In genomic region chr3:110755345-110755744, GRCh38 we compare ENCODE assay signal across 2 cellular contexts.
TF ChIP-seq lines count a peak whose summit lies in the region.

No MANE protein-coding gene starts in this region.

TF ChIP-seq in GM23338, 12 proteins besides CTCF, POLR2A, EP300 and RAD21:
- TF ChIP-seq ZNF462 (CRISPR knock-in tag; IDR thresholded peaks at IDR 0.05) (no peak), NANOG (IDR thresholded peaks at IDR 0.05; ENCODE audit: borderline replicate concordance) (no peak), ETS1 (IDR thresholded peaks at IDR 0.05) (no peak), ZNF331 (CRISPR knock-in tag; IDR thresholded peaks at IDR 0.05; ENCODE audit: low read depth) (no peak), ZNF114 (CRISPR knock-in tag; IDR thresholded peaks at IDR 0.05) (no peak), CREB1 (CRISPR knock-in tag; IDR thresholded peaks at IDR 0.05; ENCODE audit: low read depth) (no peak), EZH2 (IDR thresholded peaks at IDR 0.05; ENCODE audit: low read depth, unreplicated experiment) (no peak)

TF ChIP-seq in H1, 55 proteins besides CTCF, POLR2A, EP300 and RAD21:
- TF ChIP-seq CHD2 (IDR thresholded peaks at IDR 0.05; ENCODE audit: low read length): no peak
- no peak for TF ChIP-seq RFX5 (IDR thresholded peaks at IDR 0.05; ENCODE audit: borderline replicate concordance, low read depth, low read length)
- TF ChIP-seq CTBP2 (IDR thresholded peaks at IDR 0.05; ENCODE audit: borderline replicate concordance, insufficient read depth, insufficient read length, low read length): no peak
- TF ChIP-seq SIRT6 (IDR thresholded peaks at IDR 0.05; ENCODE audit: low read length): no peak
- TF ChIP-seq USF2 (IDR thresholded peaks at IDR 0.05; ENCODE audit: low read length): no peak
- no peak for TF ChIP-seq MAFK (IDR thresholded peaks at IDR 0.05; ENCODE audit: low read depth, low read length)
- no peak for TF ChIP-seq SP1 (IDR thresholded peaks at IDR 0.05; ENCODE audit: low read depth, low read length)
- no peak for TF ChIP-seq ASH2L (IDR thresholded peaks at IDR 0.05; ENCODE audit: low read length)
- no peak for TF ChIP-seq EZH2 (IDR thresholded peaks at IDR 0.05; ENCODE audit: low read depth, low read length, severe bottlenecking)
- TF ChIP-seq KDM1A (IDR thresholded peaks at IDR 0.05; ENCODE audit: borderline replicate concordance, low read length): no peak
- TF ChIP-seq HDAC2 (IDR thresholded peaks at IDR 0.05; ENCODE audit: borderline replicate concordance in 1 of 2, low read depth in 2 of 2, low read length in 2 of 2): no peak
- no peak for TF ChIP-seq BCL11A (IDR thresholded peaks at IDR 0.05; ENCODE audit: low read depth in 2 of 2, low read length in 2 of 2)
- TF ChIP-seq CBX8 (IDR thresholded peaks at IDR 0.05; ENCODE audit: borderline replicate concordance, low read depth, low read length): no peak
- TF ChIP-seq YY1 (IDR thresholded peaks at IDR 0.05; ENCODE audit: low read depth, low read length): no peak
- TF ChIP-seq FOSL1 (IDR thresholded peaks at IDR 0.05; ENCODE audit: insufficient read depth, low read depth, low read length): no peak
